Comparison of ENCODE assay signal across 8 cellular contexts in the genomic region with DNA sequence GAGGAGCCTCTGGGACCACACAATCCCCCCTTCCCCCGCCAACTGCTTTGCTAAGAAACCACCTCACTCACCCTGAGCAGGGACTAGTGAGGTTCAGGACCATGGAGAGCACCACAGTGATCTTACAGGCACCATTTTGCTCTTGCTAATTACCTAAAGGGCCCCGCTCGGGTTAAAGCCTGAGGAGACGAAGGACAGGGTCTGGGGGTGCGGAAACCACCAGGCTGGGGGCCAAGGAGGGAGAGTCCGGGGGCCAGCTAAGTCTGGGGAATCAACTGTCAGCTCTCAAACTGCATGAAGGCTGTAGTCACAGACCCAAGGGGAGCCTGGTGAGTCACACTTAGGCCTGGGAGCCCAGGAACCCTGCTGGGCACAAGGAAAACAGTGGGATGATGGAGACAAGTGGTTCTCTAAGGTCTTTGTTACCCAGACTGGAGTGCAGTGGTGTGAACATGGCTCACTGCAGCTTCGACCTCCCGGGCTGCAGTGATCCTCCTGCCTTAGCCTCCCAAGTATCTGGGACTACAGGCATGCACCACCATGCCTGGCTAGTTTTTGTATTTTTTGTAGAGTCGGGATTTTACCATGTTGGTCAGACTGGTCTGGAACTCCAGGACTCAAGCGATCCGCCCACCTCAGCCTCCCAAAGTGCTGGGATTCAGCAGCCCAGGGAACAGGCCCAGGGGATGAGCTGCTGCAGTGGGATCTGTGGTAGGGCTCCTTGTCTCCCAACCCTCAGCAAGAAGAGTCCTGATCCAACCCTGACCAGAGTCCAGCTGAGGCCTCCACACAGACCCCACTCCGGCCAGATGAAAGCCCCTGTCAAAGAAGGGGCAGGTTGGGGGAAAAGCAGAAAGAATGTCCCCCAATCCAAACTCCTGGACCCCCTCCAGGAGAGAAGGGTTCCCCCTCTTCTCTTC.
DNase-seq lines count a peak whose midpoint lies in the region; ATAC-seq and TF ChIP-seq lines count a peak whose summit lies in the region.

No MANE protein-coding gene starts in this region.

- BruUV-seq in PC-3 (replicated peaks; lab: Mats Ljungman, UMichigan): no TSS peak

- ATAC-seq in PC-3: peak; percentile 63
- ATAC-seq in right lobe of liver: peak; percentile 42 to 63 (median 44)
- no peak for ATAC-seq in HG03175 (IDR thresholded peaks at IDR 0.05; ENCODE audit: unreplicated experiment)
- ATAC-seq in GM21447 (IDR thresholded peaks at IDR 0.05; ENCODE audit: unreplicated experiment): no peak

- peaks cover 7% of the 10 kb centered on the region; the same call in 1 of the 2 replicates for H3K27me3 ChIP-seq in PC-3 (ENCODE audit: low read length)
- no peaks in the 10 kb centered on the region for H3K27me3 ChIP-seq in brain microvascular endothelial cell (replicated peaks)
- no peaks in the 10 kb centered on the region for H3K27me3 ChIP-seq in right lobe of liver

- intact Hi-C loops in PC-3 (cut with micrococcal nuclease) (loop anchor here (5.0 kb wide), 1 partner anchor 128 kb away; no protein-coding TSS in a partner anchor), right lobe of liver (cut with DNase I) (no loop called here)

- no peaks in the 10 kb centered on the region for H3F3A ChIP-seq in PC-3 (ENCODE audit: low read length, unreplicated experiment)

- DNase-seq in activated effector memory CD4-positive, alpha-beta T cell treated with anti-CD3 and anti-CD28 coated beads, Interleukin-2, amount 50 U/mL, for 16 hours: peak; percentile 66
- DNase-seq in activated effector memory CD4-positive, alpha-beta T cell treated with Interleukin-2 at 50 U/mL for 16 hours: no peak
- DNase-seq in PC-3 (peak; percentile 69), brain microvascular endothelial cell (peak; percentile 66), right lobe of liver (peak in 1 of 3 donors; percentile 48), NCI-H1417 (lab: John Stamatoyannopoulos, UW) (no peak)

- in situ Hi-C loops in brain microvascular endothelial cell (cut with HindIII; ENCODE audit: low pct_ligation_motif_present, low sequenced_read_pairs): no loop called here

- H3K4me1 ChIP-seq in PC-3 (ENCODE audit: insufficient read depth, low read length) (no peaks in the 10 kb centered on the region), right lobe of liver (no peaks in the 10 kb centered on the region)

- H3K79me2 ChIP-seq in PC-3 (ENCODE audit: low read length): no peaks in the 10 kb centered on the region

- no peak overlapping the region for H3K4me2 ChIP-seq in PC-3 (ENCODE audit: low read length)

- H3K36me3 ChIP-seq in PC-3 (ENCODE audit: low read depth, low read length) (no peaks in the 10 kb centered on the region), brain microvascular endothelial cell (replicated peaks) (no peaks in the 10 kb centered on the region), right lobe of liver (no peaks in the 10 kb centered on the region)

- H2AFZ ChIP-seq in PC-3 (ENCODE audit: low read length): no peak overlapping the region

- TF ChIP-seq POLR2A in right lobe of liver (IDR thresholded peaks at IDR 0.05): no peak

- H3K4me3 ChIP-seq in PC-3 (ENCODE audit: low read length) (no peak overlapping the region), brain microvascular endothelial cell (ENCODE audit: low read depth, low read length) (no peak overlapping the region), right lobe of liver (no peak overlapping the region)

- CTCF ChIA-PET in PC-3 (lab: Charles Lee): no interaction called here

- TF ChIP-seq CTCF in PC-3 (conservative IDR thresholded peaks at IDR 0.05; ENCODE audit: low read depth, low read length) (no peak), brain microvascular endothelial cell (IDR thresholded peaks at IDR 0.05; ENCODE audit: low read depth, low read length, missing control alignments) (no peak), right lobe of liver (IDR thresholded peaks at IDR 0.05) (no peak)

- POLR2A ChIA-PET in PC-3 (lab: Charles Lee; ENCODE audit: unreplicated experiment): no interaction called here

- H3K27ac ChIP-seq in PC-3 (ENCODE audit: low read length): no peak overlapping the region
- H3K27ac ChIP-seq in brain microvascular endothelial cell: no peak overlapping the region
- no peak overlapping the region for H3K27ac ChIP-seq in right lobe of liver

- no peaks in the 10 kb centered on the region for H3K9me2 ChIP-seq in PC-3 (replicated peaks; ENCODE audit: low read length)

- H3K9me3 ChIP-seq in PC-3 (ENCODE audit: low read length) (no peaks in the 10 kb centered on the region), right lobe of liver (no peaks in the 10 kb centered on the region)

- H3K9ac ChIP-seq in PC-3 (ENCODE audit: low read length): no peak overlapping the region

- 1% methylated on average over 6 of the region's 12 CpGs for WGBS in right lobe of liver (ENCODE audit: insufficient coverage, low coverage, low lambda C conversion rate, missing lambda C conversion rate)

- H4K20me1 ChIP-seq in PC-3 (ENCODE audit: low read length): no peaks in the 10 kb centered on the region

Comparison
In these comparisons a context has a peak if more than half of its experiments do, and no peak if none do; other contexts are left out.
1. DNase-seq: peak in activated effector memory CD4-positive, alpha-beta T cell treated with anti-CD3 and anti-CD28 coated beads, Interleukin-2, amount 50 U/mL, for 16 hours (single experiment), PC-3 (single experiment) and brain microvascular endothelial cell (single experiment); none in activated effector memory CD4-positive, alpha-beta T cell treated with Interleukin-2 at 50 U/mL for 16 hours (single experiment) and NCI-H1417 (0 of 3).
2. ATAC-seq: peak in PC-3 (single experiment) and right lobe of liver (4 of 4); none in HG03175 (single experiment) and GM21447 (single experiment).